ENCODE assay signal across 1 cellular context in the genomic region with DNA sequence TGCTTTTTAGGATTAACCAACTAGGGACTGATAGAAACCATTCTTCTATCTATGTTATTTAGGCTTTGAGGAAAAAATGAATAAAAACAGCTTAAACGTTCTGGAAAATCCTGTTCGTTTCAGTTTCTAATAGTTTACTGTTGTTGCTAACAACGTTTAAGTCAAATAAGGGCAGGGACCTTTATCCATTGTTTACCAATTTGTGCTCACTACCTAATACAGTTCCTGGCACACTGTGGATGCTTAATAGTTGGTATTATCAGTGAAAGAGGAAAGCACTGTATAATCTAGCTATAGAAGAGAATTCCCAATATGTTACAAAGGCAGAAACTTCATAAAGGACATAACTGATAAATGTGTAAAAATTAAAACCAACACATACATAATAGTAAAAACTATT.
TF ChIP-seq lines count a peak whose summit lies in the region.

No MANE protein-coding gene starts in this region.

TF ChIP-seq in HepG2, 621 proteins besides CTCF, POLR2A, EP300 and RAD21 (continued from another document):
- no peak for TF ChIP-seq PRPF4 (IDR thresholded peaks at IDR 0.05; ENCODE audit: low read depth, low read length, poor library complexity, severe bottlenecking)
